Comparison of ENCODE assay signal across 14 cellular contexts in genomic region chr7:49776994-49777393, GRCh38. TPM values are rescaled to one million over a fixed set of nuclear protein-coding genes. Genes with fewer than 3 reads are reported as not detected.
DNase-seq lines count a peak whose midpoint lies in the region; ATAC-seq, FAIRE-seq and TF ChIP-seq lines count a peak whose summit lies in the region.
"Had no signal": no experiment of that assay in that cellular context is flagged by ENCODE, and none has a peak within 500 bp of the region (broad histone marks: within the 10 kb centered on the region; RNA-seq: fewer than 3 reads in every experiment).

No MANE protein-coding gene starts in this region.

- H3K9me3 ChIP-seq in cardiac muscle cell (ENCODE audit: low read depth): no peaks in the 10 kb centered on the region
- no peaks in the 10 kb centered on the region for H3K9me3 ChIP-seq in endodermal cell (ENCODE audit: control insufficient read depth, low read length)
- H3K9me3 ChIP-seq in smooth muscle cell (replicated peaks; ENCODE audit: low read depth): no peaks in the 10 kb centered on the region
- no peaks in the 10 kb centered on the region for H3K9me3 ChIP-seq in tibial artery

- peaks cover 17% of the 10 kb centered on the region for H3K4me1 ChIP-seq in cardiac muscle cell (ENCODE audit: low read depth)
- peaks cover 2% of the 10 kb centered on the region for H3K4me1 ChIP-seq in endodermal cell (ENCODE audit: control insufficient read depth, insufficient read depth, low read length)
- peaks cover 18% of the 10 kb centered on the region for H3K4me1 ChIP-seq in smooth muscle cell (ENCODE audit: low read depth)
- H3K4me1 ChIP-seq in tibial artery: peaks cover 0 to 34% (median 28%) of the 10 kb centered on the region in 4 donors

- H3K9me3 Mint-ChIP-seq in endodermal cell: no peaks in the 10 kb centered on the region

- DNase-seq in cardiac muscle cell (ENCODE audit: low read depth in 1 of 2, low spot score in 1 of 2) (peak in 1 of 2 donors; percentile 66), Right ventricle myocardium inferior (ENCODE audit: missing footprints) (no peak), NCI-H748 (lab: John Stamatoyannopoulos, UW; ENCODE audit: unreplicated experiment) (peak; percentile 73), endodermal cell (peak; percentile 91), smooth muscle cell (lab: John Stamatoyannopoulos, UW; ENCODE audit: unreplicated experiment) (no peak), HTR-8/SVneo (ENCODE audit: insufficient read length, low spot score) (no peak), tibial artery (no peak)
- no peak for DNase-seq in activated CD8-positive, alpha-beta memory T cell treated with anti-CD3 and anti-CD28 coated beads, Interleukin-2, amount 50 U/mL, for 4 hours
- DNase-seq: EL, NCI-H1694 treated with DMSO at 0.1 percent for 48 hours had no signal

- H3K4me3 Mint-ChIP-seq in endodermal cell: no peak overlapping the region

- H3F3A ChIP-seq in smooth muscle cell (ENCODE audit: low read depth): no peaks in the 10 kb centered on the region

- H3K79me2 ChIP-seq in smooth muscle cell (ENCODE audit: low read depth): no peaks in the 10 kb centered on the region

- H3K36me3 Mint-ChIP-seq in endodermal cell (ENCODE audit: low read depth): no peaks in the 10 kb centered on the region

- H3K27ac Mint-ChIP-seq in endodermal cell: no peak overlapping the region

- H3K27ac ChIP-seq in cardiac muscle cell: peak overlapping the region; percentile 10
- H3K27ac ChIP-seq in endodermal cell (ENCODE audit: low read depth, low read length): no peak overlapping the region
- no peak overlapping the region for H3K27ac ChIP-seq in smooth muscle cell (ENCODE audit: low read depth)
- H3K27ac ChIP-seq in tibial artery: no peak overlapping the region
- H3K27ac ChIP-seq: skin epidermis had no signal

- intact Hi-C loops in Right ventricle myocardium inferior (cut with DNase I): loop anchor here (5.0 kb wide), 1 partner anchor 295 kb away; no protein-coding TSS in a partner anchor
- intact Hi-C loops in tibial artery (cut with DNase I; ENCODE audit: low total_unique reads): no loop called here

- H3K36me3 ChIP-seq in cardiac muscle cell (no peaks in the 10 kb centered on the region), endodermal cell (ENCODE audit: control insufficient read depth, insufficient read depth, low read length) (no peaks in the 10 kb centered on the region), smooth muscle cell (ENCODE audit: low read depth) (no peaks in the 10 kb centered on the region), tibial artery (no peaks in the 10 kb centered on the region)

- no peaks in the 10 kb centered on the region for H4K20me1 ChIP-seq in smooth muscle cell (ENCODE audit: low read depth)

- H2AFZ ChIP-seq in smooth muscle cell (ENCODE audit: low read depth): no peak overlapping the region

- no peak overlapping the region for H3K4me3 ChIP-seq in cardiac muscle cell
- H3K4me3 ChIP-seq in endodermal cell (ENCODE audit: low read length): no peak overlapping the region
- no peak overlapping the region for H3K4me3 ChIP-seq in smooth muscle cell
- no peak overlapping the region for H3K4me3 ChIP-seq in tibial artery
- H3K4me3 ChIP-seq: skin epidermis had no signal

- ATAC-seq in Right ventricle myocardium inferior: no peak

- no peak overlapping the region for H3K4me2 ChIP-seq in smooth muscle cell

- no peak for TF ChIP-seq CTCF in cardiac muscle cell (IDR thresholded peaks at IDR 0.05; ENCODE audit: low read depth, low read length)
- peak; percentile 83 for TF ChIP-seq CTCF in endodermal cell (conservative IDR thresholded peaks at IDR 0.05)
- peak; percentile 23 for TF ChIP-seq CTCF in smooth muscle cell (IDR thresholded peaks at IDR 0.05; ENCODE audit: borderline replicate concordance, insufficient read depth, poor library complexity, severe bottlenecking)
- TF ChIP-seq CTCF in tibial artery (IDR thresholded peaks at IDR 0.05): no peak

- FAIRE-seq in HTR-8/SVneo (lab: Jason Lieb, UNC): no peak
- FAIRE-seq: TTC549 had no signal

- H3K27me3 Mint-ChIP-seq in endodermal cell (ENCODE audit: insufficient read depth): peaks cover 66% of the 10 kb centered on the region

- H3K9ac ChIP-seq in endodermal cell (ENCODE audit: extremely low read depth, low read length, poor library complexity, severe bottlenecking) (no peak overlapping the region), smooth muscle cell (ENCODE audit: low read depth) (no peak overlapping the region)

- H3K27me3 ChIP-seq in cardiac muscle cell (peaks cover 45% of the 10 kb centered on the region), endodermal cell (ENCODE audit: control insufficient read depth, insufficient read depth, low read length, poor library complexity, severe bottlenecking) (peaks cover 69% of the 10 kb centered on the region), smooth muscle cell (ENCODE audit: low read depth) (peaks cover 66% of the 10 kb centered on the region), tibial artery (peaks cover 0 to 41% of the 10 kb centered on the region in 2 donors)

- 0 to 1% methylated on average over 1 to 2 of the region's 2 CpGs for WGBS in endodermal cell (ENCODE audit: insufficient coverage in 1 of 2, insufficient read length in 1 of 2), 2 experiments
- 1% methylated on average over 2 of the region's 2 CpGs for WGBS in smooth muscle cell (ENCODE audit: low lambda C conversion rate)

- H3K4me1 Mint-ChIP-seq in endodermal cell: peaks cover 11% of the 10 kb centered on the region

RNA-seq across cellular contexts. Expression of gene VWC2, which starts 3.6 kb away (rescaled TPM):
- 0.98 and 1.6 TPM in 2 replicates for total RNA-seq in cardiac muscle cell
- 0.30 and 0.67 TPM in 2 replicates for polyA plus RNA-seq in cardiac muscle cell
- total RNA-seq in Right ventricle myocardium inferior: 8.0 TPM
- not detected for total RNA-seq in endodermal cell
- 0.11 TPM for polyA plus RNA-seq in endodermal cell (2013, experiment 1 of 2)
- 0.08 TPM for polyA plus RNA-seq in endodermal cell (2013, experiment 2 of 2)
- total RNA-seq in smooth muscle cell: not detected in 2 replicates
- not detected in 2 replicates for polyA plus RNA-seq in smooth muscle cell
- total RNA-seq: HT1080, RPMI7951 had no signal

Comparison
In these comparisons a context has a peak if more than half of its experiments do, and no peak if none do; other contexts are left out.
1. DNase-seq: peak in NCI-H748 (single experiment) and endodermal cell (single experiment); none in Right ventricle myocardium inferior (single experiment), smooth muscle cell (single experiment), HTR-8/SVneo (single experiment), activated CD8-positive, alpha-beta memory T cell treated with anti-CD3 and anti-CD28 coated beads, Interleukin-2, amount 50 U/mL, for 4 hours (single experiment) and tibial artery (0 of 2).
2. CTCF ChIP-seq: peak in endodermal cell (single experiment) and smooth muscle cell (single experiment); none in cardiac muscle cell (single experiment) and tibial artery (0 of 2).